ENCODE assay signal across 1 cellular context in the genomic region with DNA sequence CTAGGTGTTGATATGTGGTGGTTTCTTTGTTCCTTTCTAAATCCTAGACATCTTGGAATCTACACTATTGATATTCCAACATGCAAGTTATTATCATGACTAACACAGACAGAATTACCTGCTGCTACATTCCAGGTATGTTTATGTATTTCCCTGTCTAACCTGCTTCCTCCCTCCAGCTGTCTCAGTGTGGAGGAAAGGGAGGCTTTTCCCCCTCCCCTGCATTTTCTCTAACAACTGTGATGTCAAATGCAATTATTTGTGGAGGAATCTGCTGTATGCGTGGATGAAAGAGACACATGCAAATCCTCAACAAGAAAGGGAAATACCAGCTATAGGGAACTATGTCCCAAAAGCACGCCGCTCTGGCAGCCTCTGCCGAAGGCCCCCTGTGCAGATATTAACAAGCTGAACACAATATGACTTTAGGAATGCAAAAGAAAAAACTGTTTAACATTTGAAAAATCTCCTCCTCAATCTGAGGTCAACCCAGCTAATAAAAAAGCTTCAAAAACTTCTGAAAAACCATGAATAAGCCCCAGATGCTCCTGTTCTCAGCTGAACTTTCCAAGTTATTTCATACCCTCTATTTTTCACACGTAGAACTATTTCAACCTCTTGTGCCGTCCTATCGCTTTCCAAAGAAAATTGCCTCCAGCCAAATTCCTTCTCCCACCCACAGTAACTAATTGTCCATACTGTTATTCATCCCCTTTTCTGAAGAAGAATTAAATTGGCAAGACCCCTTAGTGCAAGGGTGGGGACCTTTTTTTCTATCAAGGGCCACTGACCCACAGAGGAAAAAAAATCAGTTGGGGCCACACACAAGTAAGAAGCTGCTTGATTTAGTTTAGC.
TF ChIP-seq lines count a peak whose summit lies in the region.

No MANE protein-coding gene starts in this region.

TF ChIP-seq in H1, 55 proteins besides CTCF, POLR2A, EP300 and RAD21:
- TF ChIP-seq RNF2 (IDR thresholded peaks at IDR 0.05; ENCODE audit: borderline replicate concordance, low read depth, low read length, missing control alignments, poor library complexity, severe bottlenecking): no peak
- TF ChIP-seq SIN3A (conservative IDR thresholded peaks at IDR 0.05 in 1 of 2, IDR thresholded peaks at IDR 0.05 in 1 of 2; ENCODE audit: low read depth in 1 of 2, low read length in 2 of 2): no peak
- TF ChIP-seq SP4 (IDR thresholded peaks at IDR 0.05; ENCODE audit: low read length): no peak
- no peak for TF ChIP-seq RXRA (IDR thresholded peaks at IDR 0.05; ENCODE audit: insufficient read depth, low read depth, low read length)
- no peak for TF ChIP-seq NANOG (IDR thresholded peaks at IDR 0.05; ENCODE audit: insufficient read depth, low read depth, low read length, poor library complexity, severe bottlenecking)
- TF ChIP-seq RBBP5 (IDR thresholded peaks at IDR 0.05; ENCODE audit: borderline replicate concordance, low read depth, low read length): no peak
